Comparison of ENCODE assay signal across 25 cellular contexts in the genomic region with DNA sequence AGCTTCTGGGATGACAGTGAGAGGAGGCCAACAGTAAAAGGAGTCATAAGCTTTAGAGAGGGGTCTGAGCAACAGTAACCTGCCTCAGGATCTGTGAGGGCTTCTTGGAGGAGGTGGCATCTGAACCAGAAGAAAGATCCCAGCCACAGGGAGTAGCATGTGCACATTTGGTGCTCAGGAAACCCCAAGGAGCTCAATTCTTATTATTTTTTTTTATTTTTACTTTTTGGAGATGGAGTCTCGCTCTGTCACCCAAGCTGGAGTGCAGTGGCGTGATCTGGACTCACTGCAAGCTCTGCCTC. TPM values are rescaled to one million over a fixed set of nuclear protein-coding genes. Genes with fewer than 3 reads are reported as not detected.
DNase-seq lines count a peak whose midpoint lies in the region; ATAC-seq and TF ChIP-seq lines count a peak whose summit lies in the region.
"Had no signal": no experiment of that assay in that cellular context is flagged by ENCODE, and none has a peak within 500 bp of the region (broad histone marks: within the 10 kb centered on the region; RNA-seq: fewer than 3 reads in every experiment).

No MANE protein-coding gene starts in this region.

- no peak for TF ChIP-seq RAD21 in SK-N-SH (IDR thresholded peaks at IDR 0.05; ENCODE audit: low read length)

- H3K79me2 ChIP-seq in mammary epithelial cell (ENCODE audit: insufficient read depth, low read length) (no peaks in the 10 kb centered on the region), OCI-LY1 (ENCODE audit: insufficient read depth, low read length) (no peaks in the 10 kb centered on the region), SK-N-SH (ENCODE audit: insufficient read depth) (no peaks in the 10 kb centered on the region)

- TF ChIP-seq CTCF in MCF 10A (IDR thresholded peaks at IDR 0.05; ENCODE audit: unreplicated experiment), result no peak
- no peak for TF ChIP-seq CTCF in mammary epithelial cell (conservative IDR thresholded peaks at IDR 0.05 in 1 of 2, IDR thresholded peaks at IDR 0.05 in 1 of 2; ENCODE audit: extremely low read depth in 1 of 2, insufficient read depth in 1 of 2, low read depth in 1 of 2, low read length in 2 of 2)
- TF ChIP-seq CTCF in OCI-LY1 (IDR thresholded peaks at IDR 0.05; ENCODE audit: low read length), result no peak
- TF ChIP-seq CTCF in SK-N-SH (IDR thresholded peaks at IDR 0.05), result no peak
- no peak for TF ChIP-seq CTCF in prostate gland (IDR thresholded peaks at IDR 0.05)

- BruUV-seq in MCF 10A (replicated peaks; lab: Mats Ljungman, UMichigan), result no TSS peak
- no TSS peak for BruUV-seq in mammary epithelial cell (replicated peaks; lab: Mats Ljungman, UMichigan)

- H2AFZ ChIP-seq in mammary epithelial cell (ENCODE audit: low read depth, low read length) (no peak overlapping the region), OCI-LY1 (ENCODE audit: low read length) (no peak overlapping the region), SK-N-SH (ENCODE audit: low read depth) (no peak overlapping the region)

- dilution Hi-C loops in mammary epithelial cell (cut with HindIII; ENCODE audit: low sequenced_read_pairs), result no loop called here

- no peak overlapping the region for H3K4me3 ChIP-seq in mammary epithelial cell (replicated peaks in 1 of 3; ENCODE audit: insufficient read depth in 1 of 3, low read depth in 2 of 3, low read length in 3 of 3)
- no peak overlapping the region for H3K4me3 ChIP-seq in OCI-LY1 (ENCODE audit: low read depth, low read length, poor library complexity, severe bottlenecking)
- H3K4me3 ChIP-seq in SK-N-SH (ENCODE audit: low read depth in 2 of 2, low read length in 1 of 2), result no peak overlapping the region
- H3K4me3 ChIP-seq in prostate gland, result no peak overlapping the region
- H3K4me3 ChIP-seq: adrenal gland, SJCRH30, skin epidermis had no signal

- peaks cover 2% of the 10 kb centered on the region for H3K36me3 Mint-ChIP-seq in MCF 10A (ENCODE audit: insufficient read depth, unreplicated experiment)
- H3K36me3 Mint-ChIP-seq in naive thymus-derived CD8-positive, alpha-beta T cell, result peaks cover 0 to 49% (median 3%) of the 10 kb centered on the region in 3 donors
- H3K36me3 Mint-ChIP-seq: brain had no signal

- no peak for TF ChIP-seq POLR2A in prostate gland (IDR thresholded peaks at IDR 0.05)

- no peak for TF ChIP-seq EP300 in SK-N-SH (IDR thresholded peaks at IDR 0.05; ENCODE audit: borderline replicate concordance in 1 of 2, low read depth in 1 of 2, low read length in 1 of 2)

- H3K27ac ChIP-seq in mammary epithelial cell (ENCODE audit: insufficient read depth, low read depth, low read length) (no peak overlapping the region), OCI-LY1 (ENCODE audit: low read depth, low read length, poor library complexity, severe bottlenecking) (peak overlapping the region; percentile 91), SK-N-SH (ENCODE audit: low read depth in 2 of 2, low read length in 1 of 2) (no peak overlapping the region), prostate gland (no peak overlapping the region)

- in situ Hi-C loops in mammary epithelial cell (cut with MboI; ENCODE audit: low sequenced_read_pairs in 2 of 2), result no loop called here

- H3K27me3 Mint-ChIP-seq in MCF 10A (ENCODE audit: insufficient read depth, unreplicated experiment), result no peaks in the 10 kb centered on the region
- no peaks in the 10 kb centered on the region for H3K27me3 Mint-ChIP-seq in naive thymus-derived CD8-positive, alpha-beta T cell
- H3K27me3 Mint-ChIP-seq: activated CD4-positive, alpha-beta memory T cell treated with anti-CD3 and anti-CD28 coated beads for 36 hours had no signal

- intact Hi-C loops in MCF 10A (cut with micrococcal nuclease) (no loop called here), mammary epithelial cell (cut with micrococcal nuclease) (no loop called here), prostate gland (cut with DNase I) (no loop called here)

- H3K4me1 Mint-ChIP-seq in MCF 10A (ENCODE audit: insufficient read depth, unreplicated experiment), result peaks cover 9% of the 10 kb centered on the region
- peaks cover 22 to 62% (median 39%) of the 10 kb centered on the region in 4 donors for H3K4me1 Mint-ChIP-seq in naive thymus-derived CD8-positive, alpha-beta T cell

- H3K4me1 ChIP-seq in mammary epithelial cell (ENCODE audit: insufficient read depth, low read length), result peaks cover 8% of the 10 kb centered on the region
- H3K4me1 ChIP-seq in OCI-LY1 (ENCODE audit: insufficient read depth, low read length, severe bottlenecking), result peaks cover 50% of the 10 kb centered on the region
- peaks cover 0 to 26% of the 10 kb centered on the region in 2 experiments; a peak in 1 of 4 replicates for H3K4me1 ChIP-seq in SK-N-SH (ENCODE audit: control insufficient read depth in 1 of 2, insufficient read depth in 2 of 2, low read depth in 1 of 2, low read length in 1 of 2)
- H3K4me1 ChIP-seq in prostate gland (replicated peaks), result no peaks in the 10 kb centered on the region

- CTCF ChIA-PET in MCF 10A (lab: Yijun Ruan, JAX), result interaction anchor here (0.7 kb wide), 1 partner anchor 497 kb away, joined by 3 read pairs; no protein-coding TSS in a partner anchor
- CTCF ChIA-PET in mammary epithelial cell (lab: Charles Lee; ENCODE audit: low non-redundant PET), result no interaction called here
- CTCF ChIA-PET in SK-N-SH (lab: Yijun Ruan, JAX), result interaction anchor here (0.7 kb wide), 1 partner anchor 10 kb away, joined by 3 read pairs; no protein-coding TSS in a partner anchor

- peak overlapping the region; percentile 19 for H3K27ac Mint-ChIP-seq in MCF 10A (ENCODE audit: low read depth, unreplicated experiment)
- peak overlapping the region in 8 of 10 donors; percentile 33 to 93 (median 78) for H3K27ac Mint-ChIP-seq in naive thymus-derived CD8-positive, alpha-beta T cell
- H3K27ac Mint-ChIP-seq: activated CD4-positive, alpha-beta memory T cell treated with anti-CD3 and anti-CD28 coated beads for 36 hours; brain had no signal

- H3K4me2 ChIP-seq in mammary epithelial cell (ENCODE audit: insufficient read depth, low read depth, low read length) (no peak overlapping the region), OCI-LY1 (ENCODE audit: low read length) (no peak overlapping the region), SK-N-SH (no peak overlapping the region)

- no peak for DNase-seq in MCF 10A (ENCODE audit: unreplicated experiment)
- no peak for DNase-seq in mammary epithelial cell
- no peak for DNase-seq in naive thymus-derived CD8-positive, alpha-beta T cell
- no peak for DNase-seq in NCI-H2029 treated with DMSO at 0.1 percent for 48 hours (lab: John Stamatoyannopoulos, UW)
- DNase-seq in SK-N-SH, result no peak
- DNase-seq in NCI-H526 (lab: John Stamatoyannopoulos, UW), result no peak
- no peak for DNase-seq in prostate gland (ENCODE audit: low spot score)
- DNase-seq: activated CD4-positive, alpha-beta memory T cell treated with anti-CD3 and anti-CD28 coated beads for 36 hours; activated effector memory CD4-positive, alpha-beta T cell treated with anti-CD3 and anti-CD28 coated beads, Interleukin-2, amount 50 U/mL, for 16 hours; hypothalamus; mesendoderm; NCI-H1694; NCI-H524 treated with DMSO at 0.1 percent for 48 hours; SJCRH30; stimulated activated CD4-positive, alpha-beta T cell treated with anti-CD3 and anti-CD28 coated beads, Interleukin-1b, Interleukin-23, amount 100 ng/mL, for 48 hours; trophoblast cell had no signal

- H3F3A ChIP-seq in OCI-LY1 (ENCODE audit: insufficient read depth, low read length) (no peaks in the 10 kb centered on the region), SK-N-SH (replicated peaks; ENCODE audit: insufficient read depth) (peaks cover 13% of the 10 kb centered on the region)

- no peak for ATAC-seq in naive thymus-derived CD8-positive, alpha-beta T cell

- H3K9me3 ChIP-seq in mammary epithelial cell (replicated peaks; ENCODE audit: insufficient read depth, low read length) (no peaks in the 10 kb centered on the region), OCI-LY1 (ENCODE audit: low read length) (no peaks in the 10 kb centered on the region), SK-N-SH (no peaks in the 10 kb centered on the region), prostate gland (no peaks in the 10 kb centered on the region)
- H3K9me3 ChIP-seq: adrenal gland, SJCRH30 had no signal

- no peak overlapping the region for H3K9ac ChIP-seq in mammary epithelial cell (ENCODE audit: insufficient read depth, low read length)
- no peak overlapping the region for H3K9ac ChIP-seq in OCI-LY1 (ENCODE audit: low read length)
- H3K9ac ChIP-seq in SK-N-SH, result no peak overlapping the region

- H3K9me3 Mint-ChIP-seq in MCF 10A (ENCODE audit: unreplicated experiment), result no peaks in the 10 kb centered on the region
- H3K9me3 Mint-ChIP-seq in naive thymus-derived CD8-positive, alpha-beta T cell, result no peaks in the 10 kb centered on the region
- H3K9me3 Mint-ChIP-seq: activated CD4-positive, alpha-beta memory T cell treated with anti-CD3 and anti-CD28 coated beads for 36 hours; brain had no signal

- no peak overlapping the region for H3K4me3 Mint-ChIP-seq in MCF 10A (ENCODE audit: unreplicated experiment)
- peak overlapping the region in 5 of 10 donors; percentile 10 to 67 (median 39) for H3K4me3 Mint-ChIP-seq in naive thymus-derived CD8-positive, alpha-beta T cell
- H3K4me3 Mint-ChIP-seq: activated CD4-positive, alpha-beta memory T cell treated with anti-CD3 and anti-CD28 coated beads for 36 hours; brain had no signal

- WGBS in mammary epithelial cell (ENCODE audit: low coverage, missing lambda C conversion rate), result 100% methylated on average over 1 of the region's 2 CpGs
- 100% methylated on average over 2 of the region's 2 CpGs for WGBS in SK-N-SH (ENCODE audit: low lambda C conversion rate)
- 98% methylated on average over 2 of the region's 2 CpGs for WGBS in prostate gland

- H3K36me3 ChIP-seq in mammary epithelial cell (ENCODE audit: insufficient read depth, low read length), result no peaks in the 10 kb centered on the region
- peaks cover 13% of the 10 kb centered on the region; the same call in 1 of the 2 replicates for H3K36me3 ChIP-seq in OCI-LY1 (ENCODE audit: insufficient read depth, low read length)
- no peaks in the 10 kb centered on the region for H3K36me3 ChIP-seq in SK-N-SH (replicated peaks in 1 of 2; ENCODE audit: control insufficient read depth in 1 of 2, insufficient read depth in 2 of 2, low read length in 1 of 2)
- no peaks in the 10 kb centered on the region for H3K36me3 ChIP-seq in prostate gland
- H3K36me3 ChIP-seq: adrenal gland, SJCRH30 had no signal

- H4K20me1 ChIP-seq in mammary epithelial cell (ENCODE audit: insufficient read depth, low read length), result no peaks in the 10 kb centered on the region
- H4K20me1 ChIP-seq in OCI-LY1 (ENCODE audit: insufficient read depth, low read length), result no peaks in the 10 kb centered on the region
- H4K20me1 ChIP-seq in SK-N-SH (ENCODE audit: insufficient read depth), result no peaks in the 10 kb centered on the region

- POLR2A ChIA-PET in MCF 10A (lab: Yijun Ruan, JAX), result interaction anchor here (0.6 to 1.2 kb wide), 4 partner anchors 13 to 91 kb away, joined by 3 to 4 read pairs (median 3); no protein-coding TSS in a partner anchor
- POLR2A ChIA-PET in naive thymus-derived CD8-positive, alpha-beta T cell (lab: Charles Lee), result interaction anchor here (1.0 to 1.1 kb wide), 2 partner anchors 9 to 35 kb away, joined by 5 read pairs; no protein-coding TSS in a partner anchor
- POLR2A ChIA-PET in SK-N-SH (lab: Yijun Ruan, JAX), result interaction anchor here (0.5 kb wide), 1 partner anchor 73 kb away, joined by 3 read pairs; no protein-coding TSS in a partner anchor

- H3K9me2 ChIP-seq in OCI-LY1 (ENCODE audit: low read depth, low read length), result no peaks in the 10 kb centered on the region
- H3K9me2 ChIP-seq in SK-N-SH, result no peaks in the 10 kb centered on the region

- H3K27me3 ChIP-seq in mammary epithelial cell (ENCODE audit: insufficient read depth, low read length) (no peaks in the 10 kb centered on the region), OCI-LY1 (ENCODE audit: insufficient read depth, low read length) (no peaks in the 10 kb centered on the region), SK-N-SH (ENCODE audit: insufficient read depth) (no peaks in the 10 kb centered on the region), prostate gland (replicated peaks; ENCODE audit: insufficient read depth) (no peaks in the 10 kb centered on the region)
- H3K27me3 ChIP-seq: adrenal gland, SJCRH30 had no signal

RNA-seq across cellular contexts. Expression of gene THEMIS2, which starts 4.7 kb away (rescaled TPM):
- total RNA-seq in MCF 10A (2022) (1.5 and 1.7 TPM in 2 replicates), mammary epithelial cell (1 to 10 TPM; 3.7 to 4.2 TPM), prostate gland (100 to 1,000 TPM in 1 of 2 donors, 1 to 10 TPM in 1; 3.6 to 140 TPM)
- polyA plus RNA-seq in mammary epithelial cell (1.8 TPM), SK-N-SH (2012; rRNA removed) (4.1 and 4.9 TPM in 2 replicates)
- polyA minus RNA-seq in mammary epithelial cell, result 3.4 TPM
- total RNA-seq in naive thymus-derived CD8-positive, alpha-beta T cell, result 10 to 100 TPM; 53.3 to 57.9 TPM
- 10 to 100 TPM; 14.1 to 48.5 (median 23.7) TPM for polyA plus RNA-seq in naive thymus-derived CD8-positive, alpha-beta T cell
- 2.2 and 3.0 TPM in 2 replicates for polyA plus RNA-seq in SK-N-SH (2012; cell fraction: cytosol; rRNA removed)
- polyA plus RNA-seq in SK-N-SH (2012; cell fraction: nucleus; rRNA removed), result 5.5 and 6.4 TPM in 2 replicates

RNA-seq across cellular contexts. Expression of gene RPA2, which starts 37.3 kb away (rescaled TPM):
- 22.3 and 25.7 TPM in 2 replicates for total RNA-seq in MCF 10A (2022)
- total RNA-seq in mammary epithelial cell, result 10 to 100 TPM; 27.7 to 30.8 TPM
- polyA plus RNA-seq in mammary epithelial cell, result 39.7 TPM
- polyA minus RNA-seq in mammary epithelial cell, result 6.7 TPM
- total RNA-seq in naive thymus-derived CD8-positive, alpha-beta T cell, result 10 to 100 TPM; 66.6 to 78.6 TPM
- 100 to 1,000 TPM; 213 to 229 (median 215) TPM for polyA plus RNA-seq in naive thymus-derived CD8-positive, alpha-beta T cell
- 39.8 and 39.9 TPM in 2 replicates for polyA plus RNA-seq in SK-N-SH (2012; rRNA removed)
- 39.9 and 41.1 TPM in 2 replicates for polyA plus RNA-seq in SK-N-SH (2012; cell fraction: cytosol; rRNA removed)
- 14.9 and 26.1 TPM in 2 replicates for polyA plus RNA-seq in SK-N-SH (2012; cell fraction: nucleus; rRNA removed)
- total RNA-seq in prostate gland, result 10 to 100 TPM; 52.6 to 60.6 TPM

RNA-seq across cellular contexts. Expression of gene PPP1R8, which starts 46.5 kb away (rescaled TPM):
- 48.6 and 51.1 TPM in 2 replicates for total RNA-seq in MCF 10A (2022)
- 10 to 100 TPM; 37.0 to 42.5 TPM for total RNA-seq in mammary epithelial cell
- 34.4 TPM for polyA plus RNA-seq in mammary epithelial cell
- 21.1 TPM for polyA minus RNA-seq in mammary epithelial cell
- total RNA-seq in naive thymus-derived CD8-positive, alpha-beta T cell, result 10 to 100 TPM; 40.2 to 42.5 TPM
- polyA plus RNA-seq in naive thymus-derived CD8-positive, alpha-beta T cell, result 10 to 100 TPM; 27.8 to 37.8 (median 36.2) TPM
- 41.8 and 55.4 TPM in 2 replicates for polyA plus RNA-seq in SK-N-SH (2012; rRNA removed)
- polyA plus RNA-seq in SK-N-SH (2012; cell fraction: cytosol; rRNA removed), result 46.2 and 58.1 TPM in 2 replicates
- polyA plus RNA-seq in SK-N-SH (2012; cell fraction: nucleus; rRNA removed), result 15.8 and 32.2 TPM in 2 replicates
- 10 to 100 TPM; 37.8 to 64.5 TPM for total RNA-seq in prostate gland

RNA-seq across cellular contexts. Expression of gene SMPDL3B, which starts 57.7 kb away (rescaled TPM):
- 2.6 and 4.0 TPM in 2 replicates for total RNA-seq in MCF 10A (2022)
- 10 to 100 TPM in 1 of 2 donors, 1 to 10 TPM in 1; 3.6 to 10.8 TPM for total RNA-seq in mammary epithelial cell
- 13.9 TPM for polyA plus RNA-seq in mammary epithelial cell
- polyA minus RNA-seq in mammary epithelial cell, result 3.0 TPM
- total RNA-seq in naive thymus-derived CD8-positive, alpha-beta T cell, result not detected
- polyA plus RNA-seq in naive thymus-derived CD8-positive, alpha-beta T cell, result under 1 TPM in 1 of 3 donors, not detected in 2; 0.16 TPM
- 0.67 and 0.95 TPM in 2 replicates for polyA plus RNA-seq in SK-N-SH (2012; rRNA removed)
- polyA plus RNA-seq in SK-N-SH (2012; cell fraction: cytosol; rRNA removed), result 0.35 and 0.46 TPM in 2 replicates
- polyA plus RNA-seq in SK-N-SH (2012; cell fraction: nucleus; rRNA removed), result 0.64 and 0.82 TPM in 2 replicates
- total RNA-seq in prostate gland, result 1 to 10 TPM; 2.0 to 7.7 TPM
- total RNA-seq: adrenal gland, endothelial cell of umbilical vein, LHCN-M2, myocyte, RPMI7951 had no signal
- polyA plus RNA-seq: fibroblast of lung had no signal
